1 cellular context compared by ENCODE assay signal in genomic region chr3:51706788-51707731, GRCh38.
TF ChIP-seq lines count a peak whose summit lies in the region.

Gene GRM2, plus strand, starts transcription at chr3:51707068. Its CDS starts 1,916 bp downstream, at chr3:51708984.

TF ChIP-seq in K562, 482 proteins besides CTCF, POLR2A, EP300 and RAD21 (continued from another document):
- TF ChIP-seq ZNF280A (IDR thresholded peaks at IDR 0.05; ENCODE audit: low read depth, partially characterized antibody) = no peak
- TF ChIP-seq ZNF263 (CRISPR knock-in tag; IDR thresholded peaks at IDR 0.05; ENCODE audit: borderline replicate concordance) = 0 out of 2 replicates have a peak, but pooled peaks have one; percentile 38
- TF ChIP-seq ZKSCAN8 (CRISPR knock-in tag; IDR thresholded peaks at IDR 0.05) = no peak
- no peak for TF ChIP-seq HNRNPLL (IDR thresholded peaks at IDR 0.05; ENCODE audit: low read depth, low read length, poor library complexity, severe bottlenecking)
- TF ChIP-seq ZNF511 (CRISPR knock-in tag; IDR thresholded peaks at IDR 0.05) = peak; percentile 70; the same call in 1 of the 2 replicates
- TF ChIP-seq HCFC1 (IDR thresholded peaks at IDR 0.05; ENCODE audit: low read depth, low read length) = no peak
- peak; percentile 62; the same call in 1 of the 2 replicates for TF ChIP-seq ETS1 (conservative IDR thresholded peaks at IDR 0.05; ENCODE audit: control insufficient read depth, low read depth, low read length)
- peak; percentile 94 for TF ChIP-seq EHMT2 (IDR thresholded peaks at IDR 0.05)
